Comparison of ENCODE assay signal across 3 cellular contexts in genomic region chr7:16732828-16733227, GRCh38.
TF ChIP-seq lines count a peak whose summit lies in the region.

No MANE protein-coding gene starts in this region.

TF ChIP-seq in HepG2, 621 proteins besides CTCF, POLR2A, EP300 and RAD21:
- TF ChIP-seq MAFF (IDR thresholded peaks at IDR 0.05; ENCODE audit: low read depth, low read length): peak; percentile 65
- peak; percentile 45 to 59 for TF ChIP-seq MAFK (conservative IDR thresholded peaks at IDR 0.05 in 1 of 2, IDR thresholded peaks at IDR 0.05 in 1 of 2; ENCODE audit: low read length in 2 of 2)
- no peak for TF ChIP-seq ZNF768 (CRISPR knock-in tag; IDR thresholded peaks at IDR 0.05)
- TF ChIP-seq ZFAT (CRISPR knock-in tag; conservative IDR thresholded peaks at IDR 0.05): no peak
- TF ChIP-seq ZNF33A (CRISPR knock-in tag; IDR thresholded peaks at IDR 0.05; ENCODE audit: borderline replicate concordance): no peak
- TF ChIP-seq GTF3A (CRISPR knock-in tag; conservative IDR thresholded peaks at IDR 0.05): no peak
- no peak for TF ChIP-seq U2AF2 (IDR thresholded peaks at IDR 0.05; ENCODE audit: low read depth, low read length)
- TF ChIP-seq, protein P1, sequence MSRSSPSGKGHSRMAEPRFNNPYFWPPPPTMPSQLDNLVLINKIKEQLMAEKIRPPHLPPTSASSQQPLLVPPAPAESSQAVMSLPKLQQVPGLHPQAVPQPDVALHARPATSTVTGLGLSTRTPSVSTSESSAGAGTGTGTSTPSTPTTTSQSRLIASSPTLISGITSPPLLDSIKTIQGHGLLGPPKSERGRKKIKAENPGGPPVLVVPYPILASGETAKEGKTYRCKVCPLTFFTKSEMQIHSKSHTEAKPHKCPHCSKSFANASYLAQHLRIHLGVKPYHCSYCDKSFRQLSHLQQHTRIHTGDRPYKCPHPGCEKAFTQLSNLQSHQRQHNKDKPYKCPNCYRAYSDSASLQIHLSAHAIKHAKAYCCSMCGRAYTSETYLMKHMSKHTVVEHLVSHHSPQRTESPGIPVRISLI (CRISPR knock-in tag; IDR thresholded peaks at IDR 0.05; ENCODE audit: borderline replicate concordance): no peak

TF ChIP-seq in A549, 52 proteins besides CTCF, POLR2A, EP300 and RAD21:
- TF ChIP-seq PHF8 (IDR thresholded peaks at IDR 0.05; ENCODE audit: borderline replicate concordance, low read depth) (no peak), MAFK (IDR thresholded peaks at IDR 0.05; ENCODE audit: partially characterized antibody) (peak; percentile 54)

TF ChIP-seq in K562, 482 proteins besides CTCF, POLR2A, EP300 and RAD21:
- TF ChIP-seq MAFK (IDR thresholded peaks at IDR 0.05; ENCODE audit: low read length): peak; percentile 17; the same call in 1 of the 2 replicates
- TF ChIP-seq, protein P2, sequence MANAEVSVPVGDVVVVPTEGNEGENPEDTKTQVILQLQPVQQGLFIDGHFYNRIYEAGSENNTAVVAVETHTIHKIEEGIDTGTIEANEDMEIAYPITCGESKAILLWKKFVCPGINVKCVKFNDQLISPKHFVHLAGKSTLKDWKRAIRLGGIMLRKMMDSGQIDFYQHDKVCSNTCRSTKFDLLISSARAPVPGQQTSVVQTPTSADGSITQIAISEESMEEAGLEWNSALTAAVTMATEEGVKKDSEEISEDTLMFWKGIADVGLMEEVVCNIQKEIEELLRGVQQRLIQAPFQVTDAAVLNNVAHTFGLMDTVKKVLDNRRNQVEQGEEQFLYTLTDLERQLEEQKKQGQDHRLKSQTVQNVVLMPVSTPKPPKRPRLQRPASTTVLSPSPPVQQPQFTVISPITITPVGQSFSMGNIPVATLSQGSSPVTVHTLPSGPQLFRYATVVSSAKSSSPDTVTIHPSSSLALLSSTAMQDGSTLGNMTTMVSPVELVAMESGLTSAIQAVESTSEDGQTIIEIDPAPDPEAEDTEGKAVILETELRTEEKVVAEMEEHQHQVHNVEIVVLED (CRISPR knock-in tag; IDR thresholded peaks at IDR 0.05): no peak
- TF ChIP-seq MAFF (IDR thresholded peaks at IDR 0.05; ENCODE audit: low read length): peak; percentile 30; the same call in 1 of the 2 replicates
- TF ChIP-seq MAFG (tag; conservative IDR thresholded peaks at IDR 0.05): 0 out of 2 replicates have a peak, but pooled peaks have one; percentile 39
- no peak for TF ChIP-seq ZNF444 (CRISPR knock-in tag; IDR thresholded peaks at IDR 0.05)
- peak; percentile 82 for TF ChIP-seq ZNF316 (IDR thresholded peaks at IDR 0.05)
- peak; percentile 58; the same call in 1 of the 2 replicates for TF ChIP-seq C11orf30 (IDR thresholded peaks at IDR 0.05; ENCODE audit: low read depth)
